Comparison of ENCODE assay signal across 15 cellular contexts in genomic region chr20:61951695-61952533, GRCh38.
DNase-seq lines count a peak whose midpoint lies in the region; ATAC-seq, FAIRE-seq and TF ChIP-seq lines count a peak whose summit lies in the region.
"Had no signal": no experiment of that assay in that cellular context is flagged by ENCODE, and none has a peak within 500 bp of the region (broad histone marks: within the 10 kb centered on the region; RNA-seq: fewer than 3 reads in every experiment).

No MANE protein-coding gene starts in this region.

- no peak overlapping the region for H3K4me2 ChIP-seq in endothelial cell of umbilical vein (ENCODE audit: insufficient read depth, low read length)
- H3K4me2 ChIP-seq: BLaER1 had no signal

- no peak overlapping the region for H3K4me3 Mint-ChIP-seq in Caco-2 (ENCODE audit: unreplicated experiment)
- H3K4me3 Mint-ChIP-seq: IgD-negative memory B cell had no signal

- peaks cover 8% of the 10 kb centered on the region for H3K36me3 Mint-ChIP-seq in Caco-2 (ENCODE audit: insufficient read depth, unreplicated experiment)
- H3K36me3 Mint-ChIP-seq: brain, IgD-negative memory B cell had no signal

- intact Hi-C loops in Caco-2 (cut with micrococcal nuclease; ENCODE audit: unreplicated experiment) (no loop called here), endothelial cell of umbilical vein (cut with micrococcal nuclease) (no loop called here)

- DNase-seq in Caco-2: peak; percentile 56 to 68
- DNase-seq in NB4 (ENCODE audit: low read depth): peak; percentile 49
- peak; percentile 12 for DNase-seq in endothelial cell of umbilical vein (ENCODE audit: low read depth, low spot score)
- DNase-seq in myocyte (ENCODE audit: low read depth): peak; percentile 13
- no peak for DNase-seq in stimulated activated CD4-positive, alpha-beta T cell treated with anti-CD3 and anti-CD28 coated beads, Interleukin-15, amount 100 ng/mL, for 24 hours
- no peak for DNase-seq in pons (ENCODE audit: low spot score)
- no peak for DNase-seq in BE2C
- DNase-seq: naive B cell, NCI-H2081 treated with DMSO at 0.1 percent for 48 hours, T-helper 9 cell had no signal

- no peaks in the 10 kb centered on the region for H3K79me2 ChIP-seq in endothelial cell of umbilical vein (ENCODE audit: control insufficient read depth, insufficient read depth, low read length)

- CTCF ChIA-PET in Caco-2 (lab: Charles Lee) (no interaction called here), endothelial cell of umbilical vein (lab: Charles Lee) (no interaction called here)

- no peaks in the 10 kb centered on the region for H3K36me3 ChIP-seq in Caco-2 (ENCODE audit: control insufficient read depth, insufficient read depth, low read length)
- no peaks in the 10 kb centered on the region for H3K36me3 ChIP-seq in endothelial cell of umbilical vein (ENCODE audit: control insufficient read depth in 2 of 2, extremely low read depth in 1 of 2, insufficient read depth in 2 of 2, low read length in 2 of 2)
- H3K36me3 ChIP-seq in BE2C: no peaks in the 10 kb centered on the region
- H3K36me3 ChIP-seq: BLaER1 had no signal

- TF ChIP-seq CTCF in Caco-2 (IDR thresholded peaks at IDR 0.05; ENCODE audit: insufficient read depth in 1 of 2, low read depth in 1 of 2, low read length in 1 of 2, severe bottlenecking in 1 of 2, unreplicated experiment in 1 of 2) (no peak), NB4 (IDR thresholded peaks at IDR 0.05; ENCODE audit: low read depth, low read length) (no peak), endothelial cell of umbilical vein (IDR thresholded peaks at IDR 0.05; ENCODE audit: extremely low read depth in 1 of 2, insufficient read depth in 1 of 2, low read depth in 1 of 2, low read length in 2 of 2) (no peak), BE2C (IDR thresholded peaks at IDR 0.05; ENCODE audit: low read depth, low read length) (no peak)

- H3K4me1 ChIP-seq in Caco-2: peaks cover 17% of the 10 kb centered on the region
- no peaks in the 10 kb centered on the region for H3K4me1 ChIP-seq in endothelial cell of umbilical vein (ENCODE audit: control insufficient read depth, extremely low read depth, insufficient read depth, low read length)
- no peaks in the 10 kb centered on the region for H3K4me1 ChIP-seq in BE2C
- H3K4me1 ChIP-seq: BLaER1 had no signal

- TF ChIP-seq POLR2A in NB4 (IDR thresholded peaks at IDR 0.05; ENCODE audit: extremely low read depth, insufficient read length): no peak
- no peak for TF ChIP-seq POLR2A in endothelial cell of umbilical vein (IDR thresholded peaks at IDR 0.05; ENCODE audit: low read depth, low read length)

- H4K20me1 ChIP-seq in endothelial cell of umbilical vein (replicated peaks; ENCODE audit: control insufficient read depth, extremely low read depth, insufficient read depth, low read length): no peaks in the 10 kb centered on the region
- H4K20me1 ChIP-seq: BLaER1 had no signal

- no peaks in the 10 kb centered on the region for H3K27me3 Mint-ChIP-seq in Caco-2 (ENCODE audit: insufficient read depth, unreplicated experiment)
- H3K27me3 Mint-ChIP-seq: brain had no signal

- no peak overlapping the region for H3K4me3 ChIP-seq in Caco-2 (ENCODE audit: low read depth, low read length)
- no peak overlapping the region for H3K4me3 ChIP-seq in NB4 (ENCODE audit: low read depth, low read length)
- no peak overlapping the region for H3K4me3 ChIP-seq in endothelial cell of umbilical vein (replicated peaks in 1 of 3; ENCODE audit: insufficient read depth in 1 of 3, low read depth in 1 of 3, low read length in 3 of 3)
- H3K4me3 ChIP-seq in BE2C (ENCODE audit: low read depth, low read length): no peak overlapping the region
- H3K4me3 ChIP-seq: BLaER1 had no signal

- BruUV-seq in Caco-2 (replicated peaks; lab: Mats Ljungman, UMichigan) (no TSS peak), endothelial cell of umbilical vein (replicated peaks; lab: Mats Ljungman, UMichigan) (no TSS peak)

- H3K9me1 ChIP-seq in endothelial cell of umbilical vein (replicated peaks; ENCODE audit: control insufficient read depth, extremely low read depth, insufficient read depth, low read length): no peaks in the 10 kb centered on the region

- no peak for ATAC-seq in GM18502 (IDR thresholded peaks at IDR 0.05; ENCODE audit: poor library complexity, unreplicated experiment)
- ATAC-seq: Panc1 had no signal

- POLR2A ChIA-PET in Caco-2 (lab: Charles Lee): no interaction called here
- POLR2A ChIA-PET in endothelial cell of umbilical vein (lab: Charles Lee): no interaction called here

- H3K27ac Mint-ChIP-seq in Caco-2 (ENCODE audit: unreplicated experiment): no peak overlapping the region
- H3K27ac Mint-ChIP-seq: IgD-negative memory B cell, naive B cell had no signal

- H3K27me3 ChIP-seq in Caco-2 (replicated peaks; ENCODE audit: control insufficient read depth, insufficient read depth, low read length) (no peaks in the 10 kb centered on the region), endothelial cell of umbilical vein (ENCODE audit: control insufficient read depth in 2 of 2, insufficient read depth in 2 of 2, low read length in 2 of 2) (no peaks in the 10 kb centered on the region), BE2C (peaks cover 5% of the 10 kb centered on the region; the same call in 1 of the 2 replicates)
- H3K27me3 ChIP-seq: BLaER1 had no signal

- no peaks in the 10 kb centered on the region for H3K9me3 Mint-ChIP-seq in Caco-2 (ENCODE audit: unreplicated experiment)
- H3K9me3 Mint-ChIP-seq: IgD-negative memory B cell had no signal

- no peak for FAIRE-seq in endothelial cell of umbilical vein (lab: Jason Lieb, UNC)

- peaks cover 19% of the 10 kb centered on the region for H3K4me1 Mint-ChIP-seq in Caco-2 (ENCODE audit: low read depth, unreplicated experiment)
- H3K4me1 Mint-ChIP-seq: IgD-negative memory B cell, naive B cell had no signal

- H3K9me3 ChIP-seq in Caco-2 (no peaks in the 10 kb centered on the region), endothelial cell of umbilical vein (replicated peaks; ENCODE audit: control insufficient read depth, insufficient read depth, low read length) (no peaks in the 10 kb centered on the region), BE2C (no peaks in the 10 kb centered on the region)
- H3K9me3 ChIP-seq: BLaER1 had no signal

- H2AFZ ChIP-seq in endothelial cell of umbilical vein (ENCODE audit: low read depth, low read length): no peak overlapping the region

- no peak overlapping the region for H3K27ac ChIP-seq in endothelial cell of umbilical vein (ENCODE audit: insufficient read depth, low read depth, low read length)
- H3K27ac ChIP-seq: BLaER1 had no signal

- no peak overlapping the region for H3K9ac ChIP-seq in endothelial cell of umbilical vein (replicated peaks; ENCODE audit: extremely low read depth, insufficient read depth, low read length)
- H3K9ac ChIP-seq: BLaER1 had no signal

- dilution Hi-C loops in endothelial cell of umbilical vein (cut with MboI; ENCODE audit: extremely low pct_ligation_motif_present, low sequenced_read_pairs): no loop called here

TF ChIP-seq in endothelial cell of umbilical vein, 7 proteins besides CTCF, POLR2A, EP300 and RAD21:
- no peak for TF ChIP-seq JUN (IDR thresholded peaks at IDR 0.05; ENCODE audit: borderline replicate concordance, insufficient read depth, insufficient read length, low read depth)

Comparison
In these comparisons a context has a peak if more than half of its experiments do, and no peak if none do; other contexts are left out.
1. DNase-seq: peak in Caco-2 (2 of 2), NB4 (single experiment), endothelial cell of umbilical vein (single experiment) and myocyte (single experiment); none in stimulated activated CD4-positive, alpha-beta T cell treated with anti-CD3 and anti-CD28 coated beads, Interleukin-15, amount 100 ng/mL, for 24 hours (single experiment), pons (single experiment) and BE2C (single experiment).